ENCODE assay signal across 27 cellular contexts in genomic region chr3:69304396-69304795, GRCh38.
"Had no signal": no experiment of that assay in that cellular context is flagged by ENCODE, and none has a peak within 500 bp of the region (broad histone marks: within the 10 kb centered on the region; RNA-seq: fewer than 3 reads in every experiment).

No MANE protein-coding gene starts in this region.

- H3K9me3 Mint-ChIP-seq: activated CD4-positive, alpha-beta memory T cell treated with anti-CD3 and anti-CD28 coated beads, Interleukin-2, amount 10 ng/mL, durations not matched to agents 7 days and 5 days; activated naive CD8-positive, alpha-beta T cell treated with anti-CD3 and anti-CD28 coated beads, Interleukin-2, amount 10 ng/mL, durations not matched to agents 7 days and 5 days; activated T-cell treated with anti-CD3 and anti-CD28 coated beads, Interleukin-2, amount 50 U/mL, for 24 hours; activated T-helper 2 cell treated with anti-CD3 and anti-CD28 coated beads, Interferon-gamma antibody, Interleukin-2, Interleukin-4, amounts not matched to agents 10 μg/mL and 5 μg/mL and 100 μg/mL, durations not matched to agents 14 hours and 24 hours and 36 hours; IgD-negative memory B cell had no signal

- H3K27ac ChIP-seq: adrenal gland, breast epithelium, Peyer's patch, RWPE1, SJCRH30, WERI-Rb-1 had no signal

- H3K9me3 ChIP-seq: adrenal gland, breast epithelium, Peyer's patch, SJCRH30, SK-N-SH had no signal

- H3K4me3 ChIP-seq: adrenal gland, breast epithelium, Peyer's patch, SJCRH30 had no signal

- H3K27me3 Mint-ChIP-seq: activated CD4-positive, alpha-beta T cell treated with anti-CD3 and anti-CD28 coated beads for 36 hours; activated T-cell treated with anti-CD3 and anti-CD28 coated beads, Interleukin-2, amount 50 U/mL, for 24 hours had no signal

- H3K27me3 ChIP-seq: adrenal gland, breast epithelium, Peyer's patch, SJCRH30 had no signal

- H3K4me2 ChIP-seq: SK-N-SH had no signal

- H3K4me1 ChIP-seq: breast epithelium, Peyer's patch, SJCRH30 had no signal

- H3K36me3 Mint-ChIP-seq: activated naive CD8-positive, alpha-beta T cell treated with anti-CD3 and anti-CD28 coated beads, Interleukin-2, amount 10 ng/mL, durations not matched to agents 7 days and 5 days had no signal

- H3K9ac ChIP-seq: SK-N-SH had no signal

- H3K4me3 Mint-ChIP-seq: activated CD4-positive, alpha-beta memory T cell treated with anti-CD3 and anti-CD28 coated beads, Interleukin-2, amount 10 ng/mL, durations not matched to agents 7 days and 5 days; activated CD4-positive, alpha-beta T cell treated with anti-CD3 and anti-CD28 coated beads for 36 hours; activated naive CD8-positive, alpha-beta T cell treated with anti-CD3 and anti-CD28 coated beads, Interleukin-2, amount 10 ng/mL, durations not matched to agents 7 days and 5 days; activated T-cell treated with anti-CD3 and anti-CD28 coated beads, Interleukin-2, amount 50 U/mL, for 24 hours; IgD-negative memory B cell had no signal

- H3K27ac Mint-ChIP-seq: activated CD4-positive, alpha-beta memory T cell treated with anti-CD3 and anti-CD28 coated beads, Interleukin-2, amount 10 ng/mL, durations not matched to agents 7 days and 5 days; activated CD4-positive, alpha-beta T cell treated with anti-CD3 and anti-CD28 coated beads for 36 hours; activated naive CD8-positive, alpha-beta T cell treated with anti-CD3 and anti-CD28 coated beads, Interleukin-2, amount 10 ng/mL, durations not matched to agents 7 days and 5 days; IgD-negative memory B cell had no signal

- DNase-seq: activated CD4-positive, alpha-beta memory T cell treated with anti-CD3 and anti-CD28 coated beads, Interleukin-2, amount 10 ng/mL, durations not matched to agents 7 days and 5 days; activated CD4-positive, alpha-beta T cell treated with anti-CD3 and anti-CD28 coated beads, Interleukin-2, amount 50 U/mL, for 1 hour; activated CD8-positive, alpha-beta memory T cell treated with anti-CD3 and anti-CD28 coated beads, Interleukin-2, amount 50 U/mL, for 4 hours; activated gamma-delta T cell treated with Interleukin-2 at 50 U/mL for 16 hours; activated naive CD8-positive, alpha-beta T cell treated with anti-CD3 and anti-CD28 coated beads, Interleukin-2, amount 10 ng/mL, durations not matched to agents 7 days and 5 days; activated T-cell treated with anti-CD3 and anti-CD28 coated beads, Interleukin-2, amount 50 U/mL, for 24 hours; adrenal gland; anterior cingulate cortex; central memory CD4-positive, alpha-beta T cell; KG1; MV-4-11; NCI-H1092 treated with DMSO at 0.1 percent for 48 hours; NCI-H1417 treated with DMSO at 0.1 percent for 48 hours; NCI-H1694 treated with DMSO at 0.1 percent for 48 hours; NCI-H2029 treated with DMSO at 0.1 percent for 48 hours; NCI-H510A treated with DMSO at 0.1 percent for 48 hours; NCI-H69; Peyer's patch; Right ventricle myocardium superior; SJCRH30; SK-N-SH; WERI-Rb-1 had no signal

- H3K36me3 ChIP-seq: adrenal gland, breast epithelium, Peyer's patch, SJCRH30, WERI-Rb-1 had no signal
